13 cellular contexts compared by ENCODE assay signal in the genomic region with DNA sequence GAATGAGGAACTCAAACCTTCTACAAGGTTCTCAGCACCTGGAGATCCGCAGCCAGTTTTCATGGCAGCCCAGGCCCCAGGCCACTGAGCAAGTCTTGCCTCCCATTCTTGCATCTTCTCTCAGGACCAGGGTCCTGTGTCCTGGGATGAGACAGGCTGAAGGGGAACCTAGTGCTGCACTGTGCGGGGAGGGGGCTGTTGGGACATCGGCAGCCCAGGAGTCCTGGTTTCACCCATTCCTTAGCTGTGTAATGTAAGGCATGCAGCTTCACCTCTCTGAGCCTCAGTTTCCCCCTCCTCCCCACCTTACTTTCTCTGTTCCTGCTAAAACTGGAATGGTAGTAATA.
"Had no signal": no experiment of that assay in that cellular context is flagged by ENCODE, and none has a peak within 500 bp of the region (broad histone marks: within the 10 kb centered on the region; RNA-seq: fewer than 3 reads in every experiment).

No MANE protein-coding gene starts in this region.

- H3K36me3 ChIP-seq: SJSA1 had no signal

- H3K27me3 ChIP-seq: SJSA1 had no signal

- ATAC-seq: left ventricle myocardium superior; naive thymus-derived CD4-positive, alpha-beta T cell; psoas muscle; stimulated activated memory B cell treated with anti-CD40 and anti-IgM and Interleukin-4, amounts not matched to agents 10 μg/mL and 1 μg/mL and 100 μg/mL, for 72 hours had no signal

- H3K4me3 ChIP-seq: psoas muscle, SJSA1 had no signal

- DNase-seq: activated B cell treated with CpG ODN at 0.5 μM for 24 hours; activated CD4-positive, alpha-beta T cell treated with anti-CD3 and anti-CD28 coated beads for 48 hours; activated CD8-positive, alpha-beta memory T cell treated with anti-CD3 and anti-CD28 coated beads, Interleukin-2, amount 50 U/mL, for 48 hours; activated naive CD4-positive, alpha-beta T cell treated with anti-CD3 and anti-CD28 coated beads for 36 hours; caudate nucleus; erythroblast; hippocampal formation; left ventricle myocardium superior; naive thymus-derived CD4-positive, alpha-beta T cell; nucleus accumbens; psoas muscle had no signal

- H3K27ac ChIP-seq: psoas muscle, SJSA1 had no signal

- H3K9me3 ChIP-seq: psoas muscle, SJSA1 had no signal
